Comparison of ENCODE assay signal across 8 cellular contexts in the genomic region with DNA sequence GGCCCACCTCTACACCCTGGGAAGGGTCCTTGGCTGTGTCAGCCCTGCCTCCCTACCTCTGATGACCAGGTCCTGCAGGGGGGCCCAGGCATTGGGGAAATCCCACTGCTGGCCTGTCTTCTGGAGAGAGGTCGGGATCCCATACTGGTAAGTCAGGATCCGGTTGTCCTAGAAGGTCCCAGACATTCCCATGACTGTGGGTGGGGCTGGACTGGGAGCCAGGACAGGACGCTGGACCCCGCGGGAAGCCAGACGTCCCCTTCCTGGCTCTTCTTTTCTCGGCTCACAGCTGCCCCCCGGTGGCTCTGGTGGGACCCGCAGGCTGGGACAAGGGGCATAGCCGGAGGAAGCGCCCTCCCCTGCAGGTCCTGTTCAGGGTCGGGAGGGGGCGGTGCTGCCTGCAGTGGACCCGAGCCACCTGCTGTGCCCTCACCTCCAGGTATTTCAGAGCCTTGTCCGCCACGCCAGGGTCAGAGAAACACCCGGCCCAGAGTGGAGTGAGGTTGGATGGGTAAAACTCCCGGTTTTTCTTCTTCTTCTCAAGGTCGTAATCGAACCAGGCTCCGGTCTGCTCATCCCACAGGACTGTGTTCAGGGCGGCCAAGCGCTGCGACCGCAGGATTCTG. TPM values are rescaled to one million over a fixed set of nuclear protein-coding genes. Genes with fewer than 3 reads are reported as not detected.
DNase-seq lines count a peak whose midpoint lies in the region; ATAC-seq and TF ChIP-seq lines count a peak whose summit lies in the region.

No MANE protein-coding gene starts in this region.

- H3K79me1 ChIP-seq in IMR-90 (ENCODE audit: low read depth in 1 of 2, low read length in 2 of 2): peaks cover 0 to 3% of the 10 kb centered on the region in 2 experiments; a peak in 1 of 4 replicates

- H2BK20ac ChIP-seq in IMR-90 (ENCODE audit: low read depth, low read length): no peak overlapping the region

- no peaks in the 10 kb centered on the region for H3K9me2 ChIP-seq in OCI-LY1 (ENCODE audit: low read depth, low read length)

- H2BK120ac ChIP-seq in IMR-90 (ENCODE audit: low read depth, low read length): no peak overlapping the region

- H3K4me2 ChIP-seq in IMR-90 (ENCODE audit: low read depth, low read length) (no peak overlapping the region), OCI-LY1 (ENCODE audit: low read length) (no peak overlapping the region)

- POLR2A ChIA-PET in IMR-90 (lab: Charles Lee; ENCODE audit: unreplicated experiment): no interaction called here

- H3K4me3 ChIP-seq in IMR-90 (ENCODE audit: insufficient read depth, low read depth, low read length): no peak overlapping the region
- no peak overlapping the region for H3K4me3 ChIP-seq in OCI-LY1 (ENCODE audit: low read depth, low read length, poor library complexity, severe bottlenecking)
- H3K4me3 ChIP-seq in epithelial cell of esophagus (ENCODE audit: low read length): no peak overlapping the region
- H3K4me3 ChIP-seq in mucosa of descending colon: no peak overlapping the region

- no peaks in the 10 kb centered on the region for H3F3A ChIP-seq in OCI-LY1 (ENCODE audit: insufficient read depth, low read length)

- dilution Hi-C loops in IMR-90 (cut with HindIII; ENCODE audit: low sequenced_read_pairs, unreplicated experiment): no loop called here

- peak overlapping the region; percentile 27; the same call in 1 of the 2 replicates for H3K4ac ChIP-seq in IMR-90 (ENCODE audit: low read depth, low read length)

- H3K56ac ChIP-seq in IMR-90 (ENCODE audit: extremely low read depth, insufficient read depth, low read length): no peak overlapping the region

- in situ Hi-C loops in IMR-90 (cut with MboI; ENCODE audit: low sequenced_read_pairs): no loop called here

- CTCF ChIA-PET in IMR-90 (lab: Yijun Ruan, JAX): interaction anchor here (0.6 to 1.6 kb wide), 4 partner anchors 9 to 58 kb away, joined by 3 to 5 read pairs (median 4); no protein-coding TSS in a partner anchor

- peak; percentile 61 for ATAC-seq in GM19324 (IDR thresholded peaks at IDR 0.05; ENCODE audit: low FRiP score, unreplicated experiment)
- peak; percentile 89 for ATAC-seq in IMR-90 (ENCODE audit: low read depth)
- ATAC-seq in mucosa of descending colon: peak; percentile 94

- DNase-seq in AG20443 (ENCODE audit: low spot score) (peak; percentile 96), IMR-90 (peak; percentile 71), activated T-cell treated with anti-CD3 and anti-CD28 coated beads for 1 hour (ENCODE audit: low read depth) (peak; percentile 89), epithelial cell of esophagus (ENCODE audit: low read depth) (peak; percentile 76), mucosa of descending colon (peak; percentile 88 to 95 (median 95))
- DNase-seq in stimulated activated CD8-positive, alpha-beta memory T cell treated with anti-CD3 and anti-CD28 coated beads, Interleukin-4, amount 100 ng/mL, for 1 hour (ENCODE audit: low read depth in 2 of 2, low spot score in 1 of 2): peak; percentile 67 to 79

- peak overlapping the region in 1 of 2 experiments; percentile 30; a peak in 1 of 4 replicates for H4K8ac ChIP-seq in IMR-90 (ENCODE audit: low read depth in 2 of 2, low read length in 2 of 2)

- H3K9ac ChIP-seq in IMR-90 (ENCODE audit: low read depth, low read length) (no peak overlapping the region), OCI-LY1 (ENCODE audit: low read length) (no peak overlapping the region)

- H4K5ac ChIP-seq in IMR-90 (ENCODE audit: low read depth, low read length): no peak overlapping the region

- TF ChIP-seq CTCF in IMR-90 (conservative IDR thresholded peaks at IDR 0.05; ENCODE audit: low read depth, low read length) (peak; percentile 98), OCI-LY1 (IDR thresholded peaks at IDR 0.05; ENCODE audit: low read length) (peak; percentile 85), epithelial cell of esophagus (IDR thresholded peaks at IDR 0.05; ENCODE audit: insufficient read depth, low read depth, low read length, missing control alignments) (peak; percentile 81), mucosa of descending colon (IDR thresholded peaks at IDR 0.05) (peak; percentile 93)

- H2BK5ac ChIP-seq in IMR-90 (ENCODE audit: low read depth, low read length, poor library complexity, severe bottlenecking): no peak overlapping the region

- no peak overlapping the region for H3K23ac ChIP-seq in IMR-90 (ENCODE audit: low read depth, low read length)

- no TSS peak for BruUV-seq in IMR-90 (replicated peaks; lab: Mats Ljungman, UMichigan)

- H2AK5ac ChIP-seq in IMR-90 (ENCODE audit: low read depth, low read length): peak overlapping the region; percentile 45; the same call in 1 of the 2 replicates

- H3K18ac ChIP-seq in IMR-90 (ENCODE audit: low read depth, low read length): no peak overlapping the region

- H3K27ac ChIP-seq in IMR-90 (ENCODE audit: insufficient read depth, low read length) (no peak overlapping the region), OCI-LY1 (ENCODE audit: low read depth, low read length, poor library complexity, severe bottlenecking) (no peak overlapping the region)

- H2BK15ac ChIP-seq in IMR-90 (ENCODE audit: low read depth, low read length): no peak overlapping the region

- H2AFZ ChIP-seq in IMR-90 (replicated peaks; ENCODE audit: low read length, poor library complexity) (peak overlapping the region; percentile 83), OCI-LY1 (ENCODE audit: low read length) (no peak overlapping the region)

- peak; percentile 71 for TF ChIP-seq RAD21 in IMR-90 (IDR thresholded peaks at IDR 0.05; ENCODE audit: low read length)

- H3K27me3 ChIP-seq in IMR-90 (ENCODE audit: control insufficient read depth, insufficient read depth, low read length): no peaks in the 10 kb centered on the region
- H3K27me3 ChIP-seq in OCI-LY1 (ENCODE audit: insufficient read depth, low read length): no peaks in the 10 kb centered on the region

- peaks cover 31% of the 10 kb centered on the region for H3K36me3 ChIP-seq in IMR-90 (ENCODE audit: control insufficient read depth, insufficient read depth, low read length)
- H3K36me3 ChIP-seq in OCI-LY1 (ENCODE audit: insufficient read depth, low read length): no peaks in the 10 kb centered on the region
- peaks cover 4% of the 10 kb centered on the region for H3K36me3 ChIP-seq in mucosa of descending colon (ENCODE audit: low read depth)

- peaks cover 34% of the 10 kb centered on the region for H4K20me1 ChIP-seq in IMR-90 (ENCODE audit: insufficient read depth, low read length)
- no peaks in the 10 kb centered on the region for H4K20me1 ChIP-seq in OCI-LY1 (ENCODE audit: insufficient read depth, low read length)

- no peaks in the 10 kb centered on the region for H3K9me3 ChIP-seq in IMR-90 (ENCODE audit: control insufficient read depth, insufficient read depth, low read length)
- H3K9me3 ChIP-seq in OCI-LY1 (ENCODE audit: low read length): no peaks in the 10 kb centered on the region
- H3K9me3 ChIP-seq in mucosa of descending colon: no peaks in the 10 kb centered on the region

- TF ChIP-seq POLR2A in IMR-90 (IDR thresholded peaks at IDR 0.05; ENCODE audit: low read depth, low read length): peak; percentile 41

- no peak overlapping the region for H3K14ac ChIP-seq in IMR-90 (replicated peaks; ENCODE audit: low read depth, low read length)

- H3K9me1 ChIP-seq in IMR-90 (ENCODE audit: insufficient read depth, low read length): peaks cover 6% of the 10 kb centered on the region; the same call in 1 of the 2 replicates

- peak overlapping the region; percentile 4 for H2AK9ac ChIP-seq in IMR-90 (replicated peaks; ENCODE audit: low read depth, low read length, poor library complexity)

- WGBS in IMR-90 (ENCODE audit: extremely low coverage in 2 of 2, insufficient read length in 1 of 2), 2 experiments: 32% methylated on average over 9 of the region's 25 CpGs; no CpG with 5 or more reads in 1 of the 2 experiments

- H4K91ac ChIP-seq in IMR-90 (ENCODE audit: insufficient read depth, low read depth, low read length): no peak overlapping the region

- H3K4me1 ChIP-seq in IMR-90 (ENCODE audit: control insufficient read depth, insufficient read depth, low read length): no peaks in the 10 kb centered on the region
- no peaks in the 10 kb centered on the region for H3K4me1 ChIP-seq in OCI-LY1 (ENCODE audit: insufficient read depth, low read length, severe bottlenecking)
- peaks cover 9% of the 10 kb centered on the region for H3K4me1 ChIP-seq in mucosa of descending colon (ENCODE audit: low read depth)

- intact Hi-C loops in IMR-90 (cut with micrococcal nuclease) (loop anchor here (1.0 to 5.0 kb wide), 3 partner anchors 52 to 269 kb away; a partner anchor contains a TSS), mucosa of descending colon (cut with DNase I, micrococcal nuclease) (no loop called here)

- no peaks in the 10 kb centered on the region for H3K79me2 ChIP-seq in OCI-LY1 (ENCODE audit: insufficient read depth, low read length)

TF ChIP-seq in IMR-90, 13 proteins besides CTCF, POLR2A, EP300 and RAD21:
- TF ChIP-seq RCOR1 (IDR thresholded peaks at IDR 0.05; ENCODE audit: insufficient replicate concordance, low read length): no peak
- TF ChIP-seq SMC3 (IDR thresholded peaks at IDR 0.05; ENCODE audit: low read depth, low read length): peak; percentile 78
- peak; percentile 83; the same call in 1 of the 2 replicates for TF ChIP-seq MAZ (IDR thresholded peaks at IDR 0.05; ENCODE audit: borderline replicate concordance, low read depth, low read length)

RNA-seq across cellular contexts. Expression of a gene that starts 20.0 kb away (rescaled TPM):
- total RNA-seq in IMR-90 (2012; rRNA removed) (not detected in 2 replicates), mucosa of descending colon (1 to 10 TPM; 1.1 to 3.9 (median 2.2) TPM)
- polyA plus RNA-seq in IMR-90 (2012; rRNA removed): not detected in 2 replicates
- not detected in 2 replicates for polyA plus RNA-seq in IMR-90 (2012; cell fraction: cytosol; rRNA removed)
- polyA plus RNA-seq in IMR-90 (2012; cell fraction: nucleus; rRNA removed; ENCODE audit: low replicate concordance): not detected in 2 replicates

RNA-seq across cellular contexts. Expression of a gene that starts 52.0 kb away (rescaled TPM):
- total RNA-seq in IMR-90 (2012; rRNA removed) (40.0 and 41.7 TPM in 2 replicates), mucosa of descending colon (100 to 1,000 TPM in 2 of 3 donors, 10 to 100 TPM in 1; 79.4 to 116 (median 115) TPM)
- polyA plus RNA-seq in IMR-90 (2012; rRNA removed): 90.4 and 96.4 TPM in 2 replicates
- polyA plus RNA-seq in IMR-90 (2012; cell fraction: cytosol; rRNA removed): 60.4 and 83.0 TPM in 2 replicates
- 350 and 414 TPM in 2 replicates for polyA plus RNA-seq in IMR-90 (2012; cell fraction: nucleus; rRNA removed; ENCODE audit: low replicate concordance)
